In the genomic region with DNA sequence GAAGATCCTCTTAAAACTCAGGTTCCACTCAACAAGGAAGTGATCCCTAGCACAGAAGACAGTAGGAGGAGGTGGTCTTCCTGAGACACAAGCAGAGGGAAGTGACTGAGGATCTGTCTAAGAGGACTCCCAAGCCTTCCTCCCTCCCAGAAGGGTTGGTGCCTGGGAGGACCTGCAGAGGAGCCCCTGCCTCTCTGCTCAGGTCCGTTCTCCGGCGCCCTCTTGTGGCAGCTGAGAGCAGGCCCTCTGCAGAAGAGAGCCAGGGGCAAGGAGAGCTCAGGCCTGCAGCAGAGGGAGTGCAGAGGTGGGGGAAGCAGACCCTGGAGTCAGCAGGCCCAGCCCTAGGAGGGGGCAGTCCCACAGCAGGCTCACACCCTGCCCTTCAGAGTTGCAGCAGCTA, we compare ENCODE assay signal across 8 cellular contexts.
DNase-seq lines count a peak whose midpoint lies in the region; ATAC-seq and TF ChIP-seq lines count a peak whose summit lies in the region.
"Not testable (repeated sequence)": the region's sequence is repeated elsewhere in the genome, so short reads cannot be mapped to it uniquely, and the experiment has no call there.

No MANE protein-coding gene starts in this region.

- not testable (repeated sequence) for H2AFZ ChIP-seq in H9 (ENCODE audit: low read length)

- not testable (repeated sequence) for H2BK12ac ChIP-seq in H9 (ENCODE audit: insufficient read length, low read depth, low read length)

- H2BK5ac ChIP-seq in H9 (ENCODE audit: insufficient read length, low read length); mesendoderm (ENCODE audit: low read length): not testable (repeated sequence)

- TF ChIP-seq CTCF in CD8-positive, alpha-beta T cell (IDR thresholded peaks at IDR 0.05) = peak; percentile 72
- TF ChIP-seq CTCF in H9 (conservative IDR thresholded peaks at IDR 0.05) (peak; percentile 85), epithelial cell of proximal tubule (conservative IDR thresholded peaks at IDR 0.05; ENCODE audit: low read depth, low read length) (peak; percentile 59)

- peaks cover 23% of the 10 kb centered on the region for H3K36me3 Mint-ChIP-seq in CD8-positive, alpha-beta T cell
- H3K36me3 Mint-ChIP-seq in H9 (ENCODE audit: insufficient read depth in 1 of 3, low read depth in 3 of 3) = not testable (repeated sequence)

- not testable (repeated sequence) for H4K20me1 ChIP-seq in H9 (ENCODE audit: control insufficient read depth, insufficient read depth, insufficient read length)

- not testable (repeated sequence) for H3K18ac ChIP-seq in H9 (ENCODE audit: insufficient read length, low read depth, low read length); mesendoderm (ENCODE audit: low read length)

- not testable (repeated sequence) for H4K8ac ChIP-seq in H9 (replicated peaks; ENCODE audit: insufficient read length, low read depth, low read length); mesendoderm (ENCODE audit: low read depth, low read length)

- H2AK5ac ChIP-seq in H9 (ENCODE audit: insufficient read length, low read length); mesendoderm (ENCODE audit: low read length): not testable (repeated sequence)

- H2BK120ac ChIP-seq in H9 (ENCODE audit: low read depth, low read length, poor library complexity, severe bottlenecking); mesendoderm (ENCODE audit: low read depth, low read length): not testable (repeated sequence)

- not testable (repeated sequence) for H3K9me3 ChIP-seq in CD8-positive, alpha-beta T cell (ENCODE audit: low read length); H9 (ENCODE audit: control insufficient read depth, low read depth, low read length)

- ATAC-seq in CD8-positive, alpha-beta T cell = peak; percentile 40

- not testable (repeated sequence) for H3K79me2 ChIP-seq in H9 (ENCODE audit: insufficient read depth, low read length); mesendoderm (ENCODE audit: control insufficient read depth, insufficient read depth, low read length)

- CTCF ChIA-PET in CD8-positive, alpha-beta T cell (lab: Charles Lee) = interaction anchor here (0.7 to 11.3 kb wide), 9 partner anchors 10 to 267 kb away, joined by 3 to 338 read pairs (median 3); no protein-coding TSS in a partner anchor

- intact Hi-C loops in CD8-positive, alpha-beta T cell (cut with DNase I, micrococcal nuclease) = loop anchor here (1.0 to 10.0 kb wide), 3 partner anchors 148 to 1581 kb away; a partner anchor contains a TSS

- peak; percentile 59 to 83 (median 74) for DNase-seq in CD8-positive, alpha-beta T cell
- peak; percentile 89 for DNase-seq in H9
- peak; percentile 36 for DNase-seq in NCI-H226
- peak; percentile 71 for DNase-seq in T-helper 9 cell
- peak; percentile 52 for DNase-seq in activated gamma-delta T cell treated with anti-CD3 and anti-CD28 coated beads, Interleukin-2, amount 50 U/mL, for 16 hours (ENCODE audit: low read depth)
- DNase-seq in epithelial cell of proximal tubule (ENCODE audit: low read depth) = not testable (repeated sequence)
- peak; percentile 87 for DNase-seq in mesendoderm
- DNase-seq in stimulated activated CD8-positive, alpha-beta memory T cell treated with anti-CD3 and anti-CD28 coated beads, Interleukin-4, amount 100 ng/mL, for 4 hours (ENCODE audit: low read depth in 2 of 2, low spot score in 1 of 2) = peak; percentile 41 to 46

- peak overlapping the region; percentile 29 for H3K4me3 ChIP-seq in CD8-positive, alpha-beta T cell (ENCODE audit: low read depth, low read length)
- not testable (repeated sequence) for H3K4me3 ChIP-seq in epithelial cell of proximal tubule (ENCODE audit: low read depth, low read length); mesendoderm (ENCODE audit: low read length)

- H4K5ac ChIP-seq in H9 (ENCODE audit: insufficient read length, low read depth, low read length); mesendoderm (ENCODE audit: low read length): not testable (repeated sequence)

- not testable (repeated sequence) for H2BK20ac ChIP-seq in H9 (ENCODE audit: low read depth, low read length, poor library complexity, severe bottlenecking)

- H3K27ac ChIP-seq in CD8-positive, alpha-beta T cell (ENCODE audit: low read depth, low read length) = peak overlapping the region; percentile 37
- not testable (repeated sequence) for H3K27ac ChIP-seq in H9 (ENCODE audit: insufficient read length, low read depth, low read length); mesendoderm (ENCODE audit: low read depth, low read length)

- H3T11ph ChIP-seq in H9 (ENCODE audit: low read length) = not testable (repeated sequence)

- H3K9me3 Mint-ChIP-seq in CD8-positive, alpha-beta T cell; H9: not testable (repeated sequence)

- H2BK15ac ChIP-seq in H9 (ENCODE audit: low read depth, low read length); mesendoderm (replicated peaks; ENCODE audit: low read depth): not testable (repeated sequence)

- WGBS in H9 (ENCODE audit: extremely low coverage, insufficient read length, low lambda C conversion rate) = no CpG with 5 or more reads among the region's 3 CpGs
- WGBS in mesendoderm (ENCODE audit: extremely low coverage, insufficient coverage, low lambda C conversion rate) = no CpG with 5 or more reads among the region's 3 CpGs

- H3K4ac ChIP-seq in H9 (ENCODE audit: low read depth, low read length); mesendoderm (ENCODE audit: low read depth, low read length): not testable (repeated sequence)

- not testable (repeated sequence) for H3K27me3 ChIP-seq in CD8-positive, alpha-beta T cell (ENCODE audit: insufficient read depth, low read length); H9 (ENCODE audit: insufficient read depth, low read length); mesendoderm (ENCODE audit: insufficient read depth, low read length, poor library complexity)

- peaks cover 38% of the 10 kb centered on the region for H3K4me1 ChIP-seq in CD8-positive, alpha-beta T cell (ENCODE audit: insufficient read depth, low read length)
- not testable (repeated sequence) for H3K4me1 ChIP-seq in H9 (ENCODE audit: insufficient read depth, low read length); mesendoderm (ENCODE audit: control insufficient read depth, low read depth, low read length)

- H3K9ac ChIP-seq in H9 (ENCODE audit: extremely low read depth, insufficient read length, low read length); mesendoderm (ENCODE audit: low read length): not testable (repeated sequence)

- H3K79me1 ChIP-seq in H9 (ENCODE audit: insufficient read depth, low read depth, low read length, poor library complexity, severe bottlenecking); mesendoderm (ENCODE audit: low read length): not testable (repeated sequence)

- not testable (repeated sequence) for H3K4me2 ChIP-seq in H9 (ENCODE audit: insufficient read depth, insufficient read length, low read length); mesendoderm (ENCODE audit: low read length)

- not testable (repeated sequence) for H3K23ac ChIP-seq in H9 (ENCODE audit: insufficient read length, low read depth, low read length); mesendoderm (ENCODE audit: low read length)

- H3K23me2 ChIP-seq in H9 (ENCODE audit: insufficient read length, low read depth, low read length, poor library complexity, severe bottlenecking) = not testable (repeated sequence)

- H4K91ac ChIP-seq in H9 (ENCODE audit: insufficient read length, low read depth, low read length) = not testable (repeated sequence)

- POLR2A ChIA-PET in CD8-positive, alpha-beta T cell (lab: Charles Lee) = interaction anchor here (0.7 kb wide), 1 partner anchor 254 kb away, joined by 3 read pairs; no protein-coding TSS in a partner anchor

- H3K4me3 Mint-ChIP-seq in CD8-positive, alpha-beta T cell = peak overlapping the region; percentile 86
- H3K4me3 Mint-ChIP-seq in H9 = not testable (repeated sequence)

- not testable (repeated sequence) for H3K27me3 Mint-ChIP-seq in CD8-positive, alpha-beta T cell (ENCODE audit: low read depth); H9 (ENCODE audit: low read depth)

- H3K14ac ChIP-seq in H9 (ENCODE audit: insufficient read depth, low read length) = not testable (repeated sequence)

- H3K56ac ChIP-seq in H9 (ENCODE audit: insufficient read length, low read depth, low read length); mesendoderm (ENCODE audit: low read length): not testable (repeated sequence)

- peak overlapping the region; percentile 95 for H3K27ac Mint-ChIP-seq in CD8-positive, alpha-beta T cell
- not testable (repeated sequence) for H3K27ac Mint-ChIP-seq in H9

- H3K4me1 Mint-ChIP-seq in CD8-positive, alpha-beta T cell (ENCODE audit: low read depth) = peaks cover 73% of the 10 kb centered on the region
- H3K4me1 Mint-ChIP-seq in H9 = peaks cover 8 to 11% of the 10 kb centered on the region in 2 experiments

- not testable (repeated sequence) for H3K36me3 ChIP-seq in CD8-positive, alpha-beta T cell (ENCODE audit: insufficient read depth, low read length); mesendoderm (ENCODE audit: control insufficient read depth, insufficient read depth, low read length)
